38 cellular contexts compared by ENCODE assay signal in the genomic region with DNA sequence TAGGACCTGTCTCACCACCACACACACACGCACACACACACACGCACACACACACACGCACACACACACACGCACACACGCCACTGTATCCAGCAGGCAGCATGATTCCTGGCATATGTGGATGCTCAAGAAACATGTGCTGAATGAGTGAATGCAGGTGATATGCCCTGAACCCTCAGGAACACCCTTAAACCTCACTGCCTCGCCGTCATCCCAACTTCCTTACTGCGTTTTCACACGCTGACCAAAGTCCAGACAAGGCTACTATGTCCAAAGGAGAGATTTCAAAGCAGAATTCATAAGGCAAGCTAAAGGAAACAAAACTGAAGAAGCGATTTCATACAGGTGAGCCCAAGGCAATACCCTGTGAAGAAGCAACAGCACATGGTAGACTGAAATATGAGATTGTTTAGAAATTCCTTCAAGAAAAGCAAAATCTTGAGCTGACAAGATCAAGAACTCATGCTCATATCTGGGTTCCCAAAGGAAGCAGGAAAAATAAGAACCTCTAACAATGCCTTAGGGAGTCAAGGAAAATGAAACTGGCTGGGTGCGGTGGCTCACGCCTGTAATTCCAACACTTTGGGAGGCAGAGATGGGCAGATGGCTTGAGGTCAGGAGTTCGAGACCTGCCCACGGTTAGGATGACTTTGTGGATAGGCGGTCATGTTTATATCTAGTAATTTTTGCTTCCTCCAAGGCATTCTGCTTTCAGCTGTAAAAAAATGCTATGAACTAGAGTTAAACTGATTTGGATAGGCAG.
"Had no signal": no experiment of that assay in that cellular context is flagged by ENCODE, and none has a peak within 500 bp of the region (broad histone marks: within the 10 kb centered on the region; RNA-seq: fewer than 3 reads in every experiment).

No MANE protein-coding gene starts in this region.

- H3K9me3 Mint-ChIP-seq: activated B cell treated with CpG ODN at 0.5 μM for 24 hours; activated naive CD8-positive, alpha-beta T cell treated with anti-CD3 and anti-CD28 coated beads for 36 hours; activated naive CD8-positive, alpha-beta T cell treated with anti-CD3 and anti-CD28 coated beads, Interleukin-2, amount 50 U/mL, for 24 hours; activated T-helper 1 cell treated with anti-CD3 and anti-CD28 coated beads, Interleukin-12 subunit alpha, Interleukin-12 subunit beta, Interleukin-2, Interleukin-4 antibody, amounts not matched to agents 30 ng/mL and 10 ng/mL and 1 ng/mL, durations not matched to agents 14 hours and 24 hours and 36 hours; activated T-helper 2 cell treated with anti-CD3 and anti-CD28 coated beads, Interferon-gamma antibody, Interleukin-2, Interleukin-4, amounts not matched to agents 10 μg/mL and 5 μg/mL and 100 μg/mL, durations not matched to agents 14 hours and 24 hours and 36 hours; dendritic cell treated with granulocyte-macrophage colony-stimulating factor and Interleukin-4, amounts not matched to agents 40 ng/mL and 50 ng/mL, for 4 days; T-helper 2 cell treated with Interferon-gamma antibody and Interleukin-4, amounts not matched to agents 5 μg/mL and 100 μg/mL, for 36 hours had no signal

- H3K4me3 Mint-ChIP-seq: activated B cell treated with CpG ODN at 0.5 μM for 24 hours; activated CD4-positive, alpha-beta memory T cell treated with anti-CD3 and anti-CD28 coated beads for 36 hours; activated CD8-positive, alpha-beta memory T cell treated with anti-CD3 and anti-CD28 coated beads, Interleukin-2, amount 10 ng/mL, durations not matched to agents 7 days and 5 days; activated CD8-positive, alpha-beta T cell treated with anti-CD3 and anti-CD28 coated beads, Interleukin-2, amount 10 ng/mL, durations not matched to agents 7 days and 5 days; activated naive CD4-positive, alpha-beta T cell treated with anti-CD3 and anti-CD28 coated beads for 36 hours; activated naive CD4-positive, alpha-beta T cell treated with anti-CD3 and anti-CD28 coated beads, Interleukin-2, amount 50 U/mL, for 24 hours; activated naive CD8-positive, alpha-beta T cell treated with anti-CD3 and anti-CD28 coated beads for 36 hours; activated naive CD8-positive, alpha-beta T cell treated with anti-CD3 and anti-CD28 coated beads, Interleukin-2, amount 50 U/mL, for 24 hours; activated T-helper 1 cell treated with anti-CD3 and anti-CD28 coated beads, Interleukin-12 subunit alpha, Interleukin-12 subunit beta, Interleukin-2, Interleukin-4 antibody, amounts not matched to agents 30 ng/mL and 10 ng/mL and 1 ng/mL, durations not matched to agents 14 hours and 24 hours and 36 hours; dendritic cell treated with granulocyte-macrophage colony-stimulating factor and Interleukin-4, amounts not matched to agents 40 ng/mL and 50 ng/mL, for 4 days; endodermal cell; T-helper 17 cell; T-helper 2 cell treated with Interferon-gamma antibody and Interleukin-4, amounts not matched to agents 5 μg/mL and 100 μg/mL, for 36 hours had no signal

- H3K4me1 Mint-ChIP-seq: activated naive CD4-positive, alpha-beta T cell treated with anti-CD3 and anti-CD28 coated beads, Interleukin-2, amount 50 U/mL, for 24 hours; activated naive CD8-positive, alpha-beta T cell treated with anti-CD3 and anti-CD28 coated beads for 36 hours; T-helper 17 cell had no signal

- H3K4me1 ChIP-seq: adrenal gland, body of pancreas, breast epithelium had no signal

- H3K36me3 Mint-ChIP-seq: activated CD4-positive, alpha-beta memory T cell treated with anti-CD3 and anti-CD28 coated beads for 36 hours; activated naive CD4-positive, alpha-beta T cell treated with anti-CD3 and anti-CD28 coated beads, Interleukin-2, amount 50 U/mL, for 24 hours; activated naive CD8-positive, alpha-beta T cell treated with anti-CD3 and anti-CD28 coated beads for 36 hours had no signal

- H3K27me3 ChIP-seq: adrenal gland, body of pancreas, breast epithelium, cardiac muscle cell, dorsolateral prefrontal cortex had no signal

- H3K4me3 ChIP-seq: adrenal gland, body of pancreas, breast epithelium, cardiac muscle cell, coronary artery, dorsolateral prefrontal cortex had no signal

- FAIRE-seq: frontal cortex had no signal

- H3K27me3 Mint-ChIP-seq: activated naive CD4-positive, alpha-beta T cell treated with anti-CD3 and anti-CD28 coated beads, Interleukin-2, amount 50 U/mL, for 24 hours; activated naive CD8-positive, alpha-beta T cell treated with anti-CD3 and anti-CD28 coated beads for 36 hours; activated naive CD8-positive, alpha-beta T cell treated with anti-CD3 and anti-CD28 coated beads, Interleukin-2, amount 50 U/mL, for 24 hours had no signal

- H3K27ac ChIP-seq: adrenal gland, body of pancreas, breast epithelium, cardiac muscle cell, coronary artery, dorsolateral prefrontal cortex, WERI-Rb-1 had no signal

- H3K36me3 ChIP-seq: adrenal gland, breast epithelium, cardiac muscle cell, WERI-Rb-1 had no signal

- H3K27ac Mint-ChIP-seq: activated B cell treated with CpG ODN at 0.5 μM for 24 hours; activated CD4-positive, alpha-beta memory T cell treated with anti-CD3 and anti-CD28 coated beads for 36 hours; activated CD8-positive, alpha-beta memory T cell treated with anti-CD3 and anti-CD28 coated beads, Interleukin-2, amount 10 ng/mL, durations not matched to agents 7 days and 5 days; activated CD8-positive, alpha-beta T cell treated with anti-CD3 and anti-CD28 coated beads, Interleukin-2, amount 10 ng/mL, durations not matched to agents 7 days and 5 days; activated naive CD4-positive, alpha-beta T cell treated with anti-CD3 and anti-CD28 coated beads for 36 hours; activated naive CD4-positive, alpha-beta T cell treated with anti-CD3 and anti-CD28 coated beads, Interleukin-2, amount 50 U/mL, for 24 hours; activated naive CD8-positive, alpha-beta T cell treated with anti-CD3 and anti-CD28 coated beads for 36 hours; activated naive CD8-positive, alpha-beta T cell treated with anti-CD3 and anti-CD28 coated beads, Interleukin-2, amount 50 U/mL, for 24 hours; activated T-helper 1 cell treated with anti-CD3 and anti-CD28 coated beads, Interleukin-12 subunit alpha, Interleukin-12 subunit beta, Interleukin-2, Interleukin-4 antibody, amounts not matched to agents 30 ng/mL and 10 ng/mL and 1 ng/mL, durations not matched to agents 14 hours and 24 hours and 36 hours; activated T-helper 2 cell treated with anti-CD3 and anti-CD28 coated beads, Interferon-gamma antibody, Interleukin-2, Interleukin-4, amounts not matched to agents 10 μg/mL and 5 μg/mL and 100 μg/mL, durations not matched to agents 14 hours and 24 hours and 36 hours; dendritic cell treated with granulocyte-macrophage colony-stimulating factor and Interleukin-4, amounts not matched to agents 40 ng/mL and 50 ng/mL, for 4 days; endodermal cell; T-helper 17 cell; T-helper 2 cell treated with Interferon-gamma antibody and Interleukin-4, amounts not matched to agents 5 μg/mL and 100 μg/mL, for 36 hours had no signal

- ATAC-seq: activated CD4-positive, CD25-positive, alpha-beta regulatory T cell treated with anti-CD3 and anti-CD28 coated beads, Interleukin-2, amount 50 U/mL, for 24 hours; activated CD8-positive, alpha-beta memory T cell treated with anti-CD3 and anti-CD28 coated beads, Interleukin-2, amount 10 ng/mL, durations not matched to agents 7 days and 5 days; activated CD8-positive, alpha-beta T cell treated with anti-CD3 and anti-CD28 coated beads, Interleukin-2, amount 10 ng/mL, durations not matched to agents 7 days and 5 days; activated naive CD8-positive, alpha-beta T cell treated with anti-CD3 and anti-CD28 coated beads, Interleukin-2, amount 50 U/mL, for 24 hours; body of pancreas; esophagus mucosa; T-helper 17 cell had no signal

- H3K9me3 ChIP-seq: adrenal gland, body of pancreas, breast epithelium had no signal

- DNase-seq: activated B cell treated with CpG ODN at 0.5 μM for 24 hours; activated CD4-positive, alpha-beta memory T cell treated with anti-CD3 and anti-CD28 coated beads for 36 hours; activated CD4-positive, alpha-beta T cell treated with anti-CD3 and anti-CD28 coated beads for 48 hours; activated CD4-positive, alpha-beta T cell treated with anti-CD3 and anti-CD28 coated beads, Interleukin-2, amount 50 U/mL, for 1 hour; activated CD8-positive, alpha-beta memory T cell treated with anti-CD3 and anti-CD28 coated beads, Interleukin-2, amount 10 ng/mL, durations not matched to agents 7 days and 5 days; activated CD8-positive, alpha-beta memory T cell treated with anti-CD3 and anti-CD28 coated beads, Interleukin-2, amount 50 U/mL, for 4 hours; activated CD8-positive, alpha-beta T cell treated with anti-CD3 and anti-CD28 coated beads, Interleukin-2, amount 10 ng/mL, durations not matched to agents 7 days and 5 days; activated effector memory CD4-positive, alpha-beta T cell treated with anti-CD3 and anti-CD28 coated beads, Interleukin-2, amount 50 U/mL, for 16 hours; activated naive CD4-positive, alpha-beta T cell treated with anti-CD3 and anti-CD28 coated beads for 36 hours; activated naive CD8-positive, alpha-beta T cell treated with anti-CD3 and anti-CD28 coated beads for 36 hours; activated naive CD8-positive, alpha-beta T cell treated with anti-CD3 and anti-CD28 coated beads, Interleukin-2, amount 50 U/mL, for 24 hours; activated T-cell treated with anti-CD3 and anti-CD28 coated beads, Interleukin-2, amount 50 U/mL, for 1 hour; activated T-cell treated with anti-CD3 and anti-CD28 coated beads, Interleukin-2, amount 50 U/mL, for 48 hours; adrenal gland; amygdala; aorta; body of pancreas; central memory CD4-positive, alpha-beta T cell; cerebellar nuclear complex; dorsolateral prefrontal cortex; effector memory CD4-positive, alpha-beta T cell; endodermal cell; foreskin fibroblast; T-helper 1 cell; T-helper 17 cell; T1000; WERI-Rb-1 had no signal
